Comparison of ENCODE assay signal across 8 cellular contexts in genomic region chr19:13796301-13797057, GRCh38. TPM values are rescaled to one million over a fixed set of nuclear protein-coding genes. Genes with fewer than 3 reads are reported as not detected.
A peak's percentile ranks its signal among the peaks of the same experiment; 100 is the strongest.
DNase-seq lines count a peak whose midpoint lies in the region; ATAC-seq, FAIRE-seq and TF ChIP-seq lines count a peak whose summit lies in the region.

No MANE protein-coding gene starts in this region.

- FAIRE-seq in GM12878 (lab: Jason Lieb, UNC) (no peak), small intestine (lab: Jason Lieb, UNC) (no peak)

- WGBS in GM12878 (ENCODE audit: insufficient coverage, insufficient replicate concordance, low lambda C conversion rate, missing lambda C conversion rate), result 9% methylated on average over 12 of the region's 12 CpGs
- WGBS in small intestine, 3 donors, result 16 to 31% (median 29%) methylated on average over 12 of the region's 12 CpGs

- POLR2A ChIA-PET in GM12878 (lab: Charles Lee), result interaction anchor here (1.0 to 5.1 kb wide), 7 partner anchors 23 to 66 kb away, joined by 3 to 37 read pairs (median 20); no protein-coding TSS in a partner anchor

- TF ChIP-seq RAD21 in GM12878 (IDR thresholded peaks at IDR 0.05; ENCODE audit: insufficient read depth, low read depth, low read length), result no peak

- H4K20me1 ChIP-seq in DND-41 (ENCODE audit: insufficient read depth, low read length) (no peaks in the 10 kb centered on the region), Karpas-422 (ENCODE audit: insufficient read depth, low read depth, low read length) (no peaks in the 10 kb centered on the region), GM12878 (ENCODE audit: control insufficient read depth, insufficient read depth) (no peaks in the 10 kb centered on the region)

- H3K9me3 ChIP-seq in DND-41 (ENCODE audit: insufficient read depth, low read length, severe bottlenecking) (no peaks in the 10 kb centered on the region), Karpas-422 (ENCODE audit: low read length) (no peaks in the 10 kb centered on the region), GM12878 (replicated peaks; ENCODE audit: control insufficient read depth, insufficient read depth, low read length) (no peaks in the 10 kb centered on the region), iPS-20b (ENCODE audit: insufficient read depth, low read depth, low read length) (no peaks in the 10 kb centered on the region), small intestine (ENCODE audit: control insufficient read depth, low read depth) (no peaks in the 10 kb centered on the region)

- TF ChIP-seq CTCF in DND-41 (IDR thresholded peaks at IDR 0.05; ENCODE audit: borderline replicate concordance, extremely low read depth, low read length, poor library complexity, severe bottlenecking) (no peak), GM12878 (IDR thresholded peaks at IDR 0.05 in 2 of 3, conservative IDR thresholded peaks at IDR 0.05 in 1 of 3; ENCODE audit: control insufficient read depth in 2 of 3, extremely low read depth in 1 of 3, insufficient read depth in 1 of 3, low read depth in 3 of 3, low read length in 3 of 3) (0 out of 6 replicates have a peak, but pooled peaks of 1 of the 3 experiments have one; percentile 8)

- TSS peak; percentile 64 for BruUV-seq in GM12878 (replicated peaks; lab: Mats Ljungman, UMichigan)

- H3K36me3 ChIP-seq in DND-41 (ENCODE audit: insufficient read depth, low read length) (no peaks in the 10 kb centered on the region), Karpas-422 (ENCODE audit: insufficient read depth, low read length) (no peaks in the 10 kb centered on the region), GM12878 (ENCODE audit: control insufficient read depth in 2 of 2, insufficient read depth in 2 of 2, low read length in 1 of 2) (no peaks in the 10 kb centered on the region), iPS-20b (ENCODE audit: insufficient read depth, low read depth, low read length) (peaks cover 7% of the 10 kb centered on the region; the same call in 1 of the 2 replicates), small intestine (ENCODE audit: control insufficient read depth in 2 of 2, insufficient read depth in 2 of 2, low read length in 2 of 2) (no peaks in the 10 kb centered on the region)

- in situ Hi-C loops in GM12878 (cut with MboI), result no loop called here

- peak overlapping the region; percentile 46 to 74; a peak in 3 of 4 replicates for H3K4me3 ChIP-seq in DND-41 (ENCODE audit: low read depth in 1 of 2, low read length in 2 of 2)
- peak overlapping the region; percentile 85 for H3K4me3 ChIP-seq in Karpas-422 (ENCODE audit: low read length)
- peak overlapping the region; percentile 70 for H3K4me3 ChIP-seq in GM12878
- H3K4me3 ChIP-seq in iPS-20b (ENCODE audit: low read length), result peak overlapping the region; percentile 93
- peak overlapping the region; percentile 2 to 83 for H3K4me3 ChIP-seq in small intestine (ENCODE audit: low read depth in 1 of 2, low read length in 2 of 2)

- H2AFZ ChIP-seq in DND-41 (ENCODE audit: low read depth, low read length) (peak overlapping the region; percentile 83), Karpas-422 (ENCODE audit: low read length) (no peak overlapping the region), GM12878 (ENCODE audit: control insufficient read depth, low read depth, low read length) (peak overlapping the region; percentile 70)

- DNase-seq in DND-41, result no peak
- DNase-seq in Karpas-422, result no peak
- no peak for DNase-seq in GM12878 (ENCODE audit: low read depth, low spot score)
- DNase-seq in small intestine, result no peak
- DNase-seq in NCI-H2081 (lab: John Stamatoyannopoulos, UW), result no peak
- DNase-seq in NCI-H345 (lab: John Stamatoyannopoulos, UW), result no peak
- DNase-seq in NCI-H1436 treated with DMSO at 0.1 percent for 48 hours (lab: John Stamatoyannopoulos, UW), result no peak

- TF ChIP-seq EP300 in GM12878 (IDR thresholded peaks at IDR 0.05; ENCODE audit: borderline replicate concordance in 1 of 2, control insufficient read depth in 1 of 2, low read depth in 2 of 2, low read length in 2 of 2), result no peak

- SMC1A ChIA-PET in GM12878 (lab: Charles Lee; ENCODE audit: uncharacterized antibody, unreplicated experiment), result interaction anchor here (0.7 to 5.6 kb wide), 10 partner anchors 8 to 65 kb away, joined by 3 to 33 read pairs (median 3); partner anchors contain the start of gene C19orf53

- peak overlapping the region; percentile 75 for H3K27ac ChIP-seq in DND-41 (ENCODE audit: low read length)
- no peak overlapping the region for H3K27ac ChIP-seq in Karpas-422 (ENCODE audit: low read length)
- H3K27ac ChIP-seq in GM12878 (ENCODE audit: control insufficient read depth, insufficient read depth), result peak overlapping the region; percentile 84
- H3K27ac ChIP-seq in iPS-20b (ENCODE audit: low read length), result peak overlapping the region; percentile 70
- peak overlapping the region in 1 of 2 donors; percentile 84 for H3K27ac ChIP-seq in small intestine (ENCODE audit: low read depth in 1 of 2, low read length in 1 of 2)

- H3K4me2 ChIP-seq in DND-41 (ENCODE audit: insufficient read depth, low read length) (peak overlapping the region; percentile 96), Karpas-422 (ENCODE audit: low read depth, low read length, poor library complexity, severe bottlenecking) (peak overlapping the region; percentile 88), GM12878 (ENCODE audit: control insufficient read depth, insufficient read depth) (peak overlapping the region; percentile 98)

- CTCF ChIA-PET in GM12878 (lab: Yijun Ruan, JAX), result interaction anchor here (0.7 to 8.0 kb wide), 10 partner anchors 9 to 66 kb away, joined by 3 to 63 read pairs (median 4); partner anchors contain the start of gene C19orf53

- H3K79me2 ChIP-seq in DND-41 (ENCODE audit: insufficient read depth, low read length) (peaks cover 11% of the 10 kb centered on the region), Karpas-422 (ENCODE audit: low read length) (peaks cover 2% of the 10 kb centered on the region; the same call in 1 of the 2 replicates), GM12878 (ENCODE audit: control insufficient read depth, insufficient read depth, low read length) (peaks cover 12% of the 10 kb centered on the region)

- intact Hi-C loops in GM12878 (cut with micrococcal nuclease; ENCODE audit: unreplicated experiment), result loop anchor here (5.0 kb wide), 1 partner anchor 41 kb away; no protein-coding TSS in a partner anchor

- H3K9me2 ChIP-seq in Karpas-422 (replicated peaks; ENCODE audit: insufficient read depth, low read length), result no peaks in the 10 kb centered on the region

- no peak for ATAC-seq in DND-41 (ENCODE audit: insufficient read depth, low read depth)
- peak; percentile 31 for ATAC-seq in GM12878

- no peaks in the 10 kb centered on the region for H3K27me3 ChIP-seq in DND-41 (ENCODE audit: insufficient read depth, low read length, poor library complexity)
- no peaks in the 10 kb centered on the region for H3K27me3 ChIP-seq in Karpas-422 (ENCODE audit: low read length)
- no peaks in the 10 kb centered on the region for H3K27me3 ChIP-seq in GM12878 (replicated peaks in 1 of 2; ENCODE audit: control insufficient read depth in 2 of 2, insufficient read depth in 2 of 2, low read length in 1 of 2)
- H3K27me3 ChIP-seq in iPS-20b (ENCODE audit: insufficient read depth, low read length), result no peaks in the 10 kb centered on the region
- no peaks in the 10 kb centered on the region for H3K27me3 ChIP-seq in small intestine (ENCODE audit: control insufficient read depth in 2 of 2, insufficient read depth in 2 of 2, low read length in 2 of 2)

- RAD21 ChIA-PET in GM12878 (lab: Charles Lee; ENCODE audit: unreplicated experiment), result interaction anchor here (1.5 to 5.6 kb wide), 6 partner anchors 12 to 65 kb away, joined by 3 to 59 read pairs (median 6); no protein-coding TSS in a partner anchor

- TF ChIP-seq POLR2A in GM12878 (IDR thresholded peaks at IDR 0.05; ENCODE audit: low read depth, low read length), result no peak

- peaks cover 31% of the 10 kb centered on the region for H3K4me1 ChIP-seq in DND-41 (ENCODE audit: insufficient read depth, low read length)
- peaks cover 18% of the 10 kb centered on the region for H3K4me1 ChIP-seq in Karpas-422 (ENCODE audit: low read length)
- peaks cover 16% of the 10 kb centered on the region for H3K4me1 ChIP-seq in GM12878 (ENCODE audit: control insufficient read depth, insufficient read depth, low read length)
- peaks cover 2% of the 10 kb centered on the region; the same call in 1 of the 2 replicates for H3K4me1 ChIP-seq in iPS-20b (ENCODE audit: insufficient read depth, low read length)
- peaks cover 0 to 5% of the 10 kb centered on the region in 2 donors for H3K4me1 ChIP-seq in small intestine (ENCODE audit: control insufficient read depth in 2 of 2, insufficient read depth in 1 of 2, low read depth in 1 of 2, low read length in 1 of 2)

- H3K9ac ChIP-seq in DND-41 (ENCODE audit: low read depth, low read length), result peak overlapping the region; percentile 65
- peak overlapping the region; percentile 85 for H3K9ac ChIP-seq in Karpas-422 (ENCODE audit: low read length)
- H3K9ac ChIP-seq in GM12878 (ENCODE audit: control insufficient read depth, insufficient read depth, low read length), result peak overlapping the region; percentile 77
- H3K9ac ChIP-seq in iPS-20b (ENCODE audit: low read depth, low read length), result peak overlapping the region; percentile 88; the same call in 1 of the 2 replicates

RNA-seq across cellular contexts. Expression of gene ZSWIM4, which starts 1.2 kb away (rescaled TPM):
- total RNA-seq in Karpas-422 (2014; rRNA removed; shearing (Covaris generic); ENCODE audit: low replicate concordance), result 6.8 and 7.3 TPM in 2 replicates
- 12.5 and 13.0 TPM in 2 replicates for total RNA-seq in GM12878 (2013; cell fraction: nucleolus; rRNA removed)
- total RNA-seq in GM12878 (2014; rRNA removed) (3.1 TPM in 2 replicates), GM12878 (2014; rRNA removed; fragmentation: Illumina TruSeq; extraction: Trizol) (1.1 and 1.2 TPM in 2 replicates), GM12878 (2021) (11.1 and 12.2 TPM in 2 replicates)
- polyA plus RNA-seq in GM12878 (2011; ENCODE audit: low read depth), result 1.1 TPM
- polyA plus RNA-seq in GM12878 (2011; rRNA removed) (0.66 and 1.3 TPM in 2 replicates), GM12878 (2014; fragmentation: Illumina TruSeq; extraction: Trizol) (1.6 and 2.2 TPM in 2 replicates), GM12878 (2014; fragmentation: Nextera tagmentation; extraction: Ambion mirVana) (not detected), GM12878 (2014; rRNA removed) (5.1 and 5.6 TPM in 2 replicates), GM12878 (2016; fragmentation: Nextera tagmentation; extraction: Ambion mirVana) (1 to 10 TPM in 1 of 2 experiments, under 1 TPM in 1; 0.73 to 1.2 TPM), small intestine (1 to 10 TPM in 2 of 3 donors, under 1 TPM in 1; 0.45 to 2.3 (median 1.4) TPM)
- 2.6 TPM in 2 replicates for polyA plus RNA-seq in GM12878 (2011; cell fraction: cytosol; rRNA removed)
- 3.2 and 4.0 TPM in 2 replicates for polyA plus RNA-seq in GM12878 (2011; cell fraction: nucleus; rRNA removed)
- polyA plus RNA-seq in GM12878 (2012), result 4.9 and 6.1 TPM in 2 replicates
- 1.8 and 5.0 TPM in 2 replicates for polyA minus RNA-seq in GM12878 (2011; rRNA and poly(A)+ RNA removed)
- 3.1 and 3.2 TPM in 2 replicates for polyA minus RNA-seq in GM12878 (2011; cell fraction: cytosol; rRNA and poly(A)+ RNA removed)
- polyA minus RNA-seq in GM12878 (2011; cell fraction: nucleus; rRNA and poly(A)+ RNA removed), result 1.9 and 2.9 TPM in 2 replicates

RNA-seq across cellular contexts. Expression of gene C19orf53, which starts 22.2 kb away (rescaled TPM):
- total RNA-seq in Karpas-422 (2014; rRNA removed; shearing (Covaris generic); ENCODE audit: low replicate concordance), result 117 and 158 TPM in 2 replicates
- 15.6 and 16.0 TPM in 2 replicates for total RNA-seq in GM12878 (2013; cell fraction: nucleolus; rRNA removed)
- total RNA-seq in GM12878 (2014; rRNA removed) (183 and 198 TPM in 2 replicates), GM12878 (2014; rRNA removed; fragmentation: Illumina TruSeq; extraction: Trizol) (120 and 138 TPM in 2 replicates), GM12878 (2021) (109 and 115 TPM in 2 replicates)
- 219 TPM for polyA plus RNA-seq in GM12878 (2011; ENCODE audit: low read depth)
- polyA plus RNA-seq in GM12878 (2011; rRNA removed) (99.9 and 186 TPM in 2 replicates), GM12878 (2014; fragmentation: Illumina TruSeq; extraction: Trizol) (38.4 and 171 TPM in 2 replicates), GM12878 (2014; fragmentation: Nextera tagmentation; extraction: Ambion mirVana) (100 to 1,000 TPM; 392 to 449 TPM), GM12878 (2014; rRNA removed) (250 and 253 TPM in 2 replicates), GM12878 (2016; fragmentation: Nextera tagmentation; extraction: Ambion mirVana) (100 to 1,000 TPM; 266 to 268 TPM), small intestine (100 to 1,000 TPM; 115 to 126 (median 121) TPM)
- polyA plus RNA-seq in GM12878 (2011; cell fraction: cytosol; rRNA removed), result 225 and 239 TPM in 2 replicates
- polyA plus RNA-seq in GM12878 (2011; cell fraction: nucleus; rRNA removed), result 81.5 and 116 TPM in 2 replicates
- 194 and 199 TPM in 2 replicates for polyA plus RNA-seq in GM12878 (2012)
- polyA minus RNA-seq in GM12878 (2011; rRNA and poly(A)+ RNA removed), result 35.0 and 80.3 TPM in 2 replicates
- polyA minus RNA-seq in GM12878 (2011; cell fraction: cytosol; rRNA and poly(A)+ RNA removed), result 41.4 and 51.9 TPM in 2 replicates
- polyA minus RNA-seq in GM12878 (2011; cell fraction: nucleus; rRNA and poly(A)+ RNA removed), result 9.3 and 19.9 TPM in 2 replicates

RNA-seq across cellular contexts. Expression of gene MRI1, which starts 32.2 kb away (rescaled TPM):
- 33.4 and 78.9 TPM in 2 replicates for total RNA-seq in Karpas-422 (2014; rRNA removed; shearing (Covaris generic); ENCODE audit: low replicate concordance)
- 86.3 and 111 TPM in 2 replicates for total RNA-seq in GM12878 (2013; cell fraction: nucleolus; rRNA removed)
- total RNA-seq in GM12878 (2014; rRNA removed) (49.5 and 50.3 TPM in 2 replicates), GM12878 (2014; rRNA removed; fragmentation: Illumina TruSeq; extraction: Trizol) (17.0 and 17.2 TPM in 2 replicates), GM12878 (2021) (36.3 and 40.0 TPM in 2 replicates)
- polyA plus RNA-seq in GM12878 (2011; ENCODE audit: low read depth), result 6.0 TPM
- polyA plus RNA-seq in GM12878 (2011; rRNA removed) (16.6 and 28.2 TPM in 2 replicates), GM12878 (2014; fragmentation: Illumina TruSeq; extraction: Trizol) (14.3 and 18.5 TPM in 2 replicates), GM12878 (2014; fragmentation: Nextera tagmentation; extraction: Ambion mirVana) (1 to 10 TPM; 5.4 to 7.9 TPM), GM12878 (2014; rRNA removed) (46.4 and 51.1 TPM in 2 replicates), GM12878 (2016; fragmentation: Nextera tagmentation; extraction: Ambion mirVana) (10 to 100 TPM; 28.4 to 30.1 TPM), small intestine (10 to 100 TPM; 12.3 to 19.0 (median 12.7) TPM)
- polyA plus RNA-seq in GM12878 (2011; cell fraction: cytosol; rRNA removed), result 34.3 and 54.3 TPM in 2 replicates
- 259 and 261 TPM in 2 replicates for polyA plus RNA-seq in GM12878 (2011; cell fraction: nucleus; rRNA removed)
- polyA plus RNA-seq in GM12878 (2012), result 21.6 and 24.4 TPM in 2 replicates
- polyA minus RNA-seq in GM12878 (2011; rRNA and poly(A)+ RNA removed), result 10.5 and 22.7 TPM in 2 replicates
- 13.1 and 16.3 TPM in 2 replicates for polyA minus RNA-seq in GM12878 (2011; cell fraction: cytosol; rRNA and poly(A)+ RNA removed)
- polyA minus RNA-seq in GM12878 (2011; cell fraction: nucleus; rRNA and poly(A)+ RNA removed), result 20.1 and 25.7 TPM in 2 replicates

Comparison
In these comparisons a context has a peak if more than half of its experiments do, and no peak if none do; other contexts are left out.
1. H3K4me3 ChIP-seq: peak in every context shown above with its lines; median percentile 93 in iPS-20b; 85 in Karpas-422; 70 in GM12878; 60 in DND-41; 42 in small intestine.